9 cellular contexts compared by ENCODE assay signal in genomic region chr2:37456479-37456878, GRCh38.
DNase-seq lines count a peak whose midpoint lies in the region; FAIRE-seq and TF ChIP-seq lines count a peak whose summit lies in the region.
"Had no signal": no experiment of that assay in that cellular context is flagged by ENCODE, and none has a peak within 500 bp of the region (broad histone marks: within the 10 kb centered on the region; RNA-seq: fewer than 3 reads in every experiment).

No MANE protein-coding gene starts in this region.

- H3K4me3 ChIP-seq in astrocyte (ENCODE audit: insufficient read depth, low read depth, low read length) (no peak overlapping the region), Caco-2 (ENCODE audit: low read depth, low read length) (no peak overlapping the region)
- H3K4me3 ChIP-seq: HAP-1 had no signal

- intact Hi-C loops in activated CD4-positive, alpha-beta T cell treated with anti-CD3 and anti-CD28 coated beads, Interleukin-2, amount 10 ng/mL, durations not matched to agents 24 days and 14 days (cut with micrococcal nuclease): no loop called here
- intact Hi-C loops in Caco-2 (cut with micrococcal nuclease; ENCODE audit: unreplicated experiment): no loop called here

- no peak overlapping the region for H3K4me3 Mint-ChIP-seq in activated CD4-positive, alpha-beta T cell treated with anti-CD3 and anti-CD28 coated beads, Interleukin-2, amount 10 ng/mL, durations not matched to agents 24 days and 14 days
- H3K4me3 Mint-ChIP-seq in T-helper 1 cell treated with Interleukin-12 subunit alpha and Interleukin-12 subunit beta and Interleukin-4 antibody, amounts not matched to agents 30 μg/mL and 1 μg/mL, for 36 hours: no peak overlapping the region
- no peak overlapping the region for H3K4me3 Mint-ChIP-seq in astrocyte (ENCODE audit: unreplicated experiment)
- no peak overlapping the region for H3K4me3 Mint-ChIP-seq in Caco-2 (ENCODE audit: unreplicated experiment)

- peak overlapping the region; percentile 19 for H3K9ac ChIP-seq in astrocyte (ENCODE audit: low read length)

- FAIRE-seq in astrocyte (lab: Jason Lieb, UNC): no peak

- peak overlapping the region; percentile 59 for H3K4me2 ChIP-seq in astrocyte (ENCODE audit: low read length)

- no peaks in the 10 kb centered on the region for H3K27me3 Mint-ChIP-seq in activated CD4-positive, alpha-beta T cell treated with anti-CD3 and anti-CD28 coated beads, Interleukin-2, amount 10 ng/mL, durations not matched to agents 24 days and 14 days
- H3K27me3 Mint-ChIP-seq in T-helper 1 cell treated with Interleukin-12 subunit alpha and Interleukin-12 subunit beta and Interleukin-4 antibody, amounts not matched to agents 30 μg/mL and 1 μg/mL, for 36 hours (ENCODE audit: low read depth): no peaks in the 10 kb centered on the region
- H3K27me3 Mint-ChIP-seq in astrocyte (ENCODE audit: low read depth, unreplicated experiment): no peaks in the 10 kb centered on the region
- H3K27me3 Mint-ChIP-seq in Caco-2 (ENCODE audit: insufficient read depth, unreplicated experiment): no peaks in the 10 kb centered on the region

- H3K79me2 ChIP-seq in astrocyte (ENCODE audit: insufficient read depth, low read length): no peaks in the 10 kb centered on the region

- CTCF ChIA-PET in Caco-2 (lab: Charles Lee): no interaction called here

- peak overlapping the region; percentile 66 for H3K27ac ChIP-seq in astrocyte (ENCODE audit: low read depth, low read length)

- peak overlapping the region; percentile 22 for H3K27ac Mint-ChIP-seq in activated CD4-positive, alpha-beta T cell treated with anti-CD3 and anti-CD28 coated beads, Interleukin-2, amount 10 ng/mL, durations not matched to agents 24 days and 14 days
- H3K27ac Mint-ChIP-seq in T-helper 1 cell treated with Interleukin-12 subunit alpha and Interleukin-12 subunit beta and Interleukin-4 antibody, amounts not matched to agents 30 μg/mL and 1 μg/mL, for 36 hours: peak overlapping the region; percentile 38
- H3K27ac Mint-ChIP-seq in astrocyte (ENCODE audit: unreplicated experiment) (no peak overlapping the region), Caco-2 (ENCODE audit: unreplicated experiment) (no peak overlapping the region)

- peak overlapping the region; percentile 8 for H2AFZ ChIP-seq in astrocyte (ENCODE audit: low read depth, low read length)

- H3K4me1 ChIP-seq in astrocyte (ENCODE audit: insufficient read depth, low read length) (peaks cover 58% of the 10 kb centered on the region), Caco-2 (no peaks in the 10 kb centered on the region)

- H3K9me3 ChIP-seq in astrocyte (ENCODE audit: insufficient read depth, low read depth, low read length): no peaks in the 10 kb centered on the region
- no peaks in the 10 kb centered on the region for H3K9me3 ChIP-seq in Caco-2
- H3K9me3 ChIP-seq: HAP-1 had no signal

- H3K36me3 ChIP-seq in astrocyte (ENCODE audit: insufficient read depth, low read length) (no peaks in the 10 kb centered on the region), Caco-2 (ENCODE audit: control insufficient read depth, insufficient read depth, low read length) (no peaks in the 10 kb centered on the region)
- H3K36me3 ChIP-seq: HAP-1 had no signal

- BruUV-seq in Caco-2 (replicated peaks; lab: Mats Ljungman, UMichigan): no TSS peak

- DNase-seq in activated CD4-positive, alpha-beta T cell treated with anti-CD3 and anti-CD28 coated beads, Interleukin-2, amount 10 ng/mL, durations not matched to agents 24 days and 14 days: peak; percentile 66
- DNase-seq in activated CD4-positive, alpha-beta T cell treated with anti-CD3 and anti-CD28 coated beads for 48 hours: no peak
- DNase-seq in astrocyte (ENCODE audit: low read depth) (no peak), Caco-2 (no peak), SKM-1 treated with dmso at 0.1 percent for 144 hours (lab: John Stamatoyannopoulos, UW; ENCODE audit: unreplicated experiment) (no peak)
- DNase-seq in stimulated activated CD8-positive, alpha-beta memory T cell treated with anti-CD3 and anti-CD28 coated beads, Interleukin-12 subunit alpha, Interleukin-12 subunit beta, amount 100 ng/mL, for 4 hours (ENCODE audit: low read depth): peak; percentile 4
- no peak for DNase-seq in effector CD8-positive, alpha-beta T cell (lab: John Stamatoyannopoulos, UW)

- TF ChIP-seq CTCF in astrocyte (IDR thresholded peaks at IDR 0.05; ENCODE audit: insufficient read depth, low read depth, low read length): no peak
- no peak for TF ChIP-seq CTCF in Caco-2 (IDR thresholded peaks at IDR 0.05; ENCODE audit: insufficient read depth in 1 of 2, low read depth in 1 of 2, low read length in 1 of 2, severe bottlenecking in 1 of 2, unreplicated experiment in 1 of 2)

- peaks cover 12% of the 10 kb centered on the region for H3K9me3 Mint-ChIP-seq in activated CD4-positive, alpha-beta T cell treated with anti-CD3 and anti-CD28 coated beads, Interleukin-2, amount 10 ng/mL, durations not matched to agents 24 days and 14 days
- peaks cover 8% of the 10 kb centered on the region for H3K9me3 Mint-ChIP-seq in T-helper 1 cell treated with Interleukin-12 subunit alpha and Interleukin-12 subunit beta and Interleukin-4 antibody, amounts not matched to agents 30 μg/mL and 1 μg/mL, for 36 hours
- H3K9me3 Mint-ChIP-seq in astrocyte (ENCODE audit: unreplicated experiment): peaks cover 2% of the 10 kb centered on the region
- H3K9me3 Mint-ChIP-seq in Caco-2 (ENCODE audit: unreplicated experiment): no peaks in the 10 kb centered on the region

- peaks cover 2% of the 10 kb centered on the region for H3K36me3 Mint-ChIP-seq in activated CD4-positive, alpha-beta T cell treated with anti-CD3 and anti-CD28 coated beads, Interleukin-2, amount 10 ng/mL, durations not matched to agents 24 days and 14 days (ENCODE audit: low read depth)
- H3K36me3 Mint-ChIP-seq in T-helper 1 cell treated with Interleukin-12 subunit alpha and Interleukin-12 subunit beta and Interleukin-4 antibody, amounts not matched to agents 30 μg/mL and 1 μg/mL, for 36 hours (ENCODE audit: low read depth): peaks cover 2% of the 10 kb centered on the region
- H3K36me3 Mint-ChIP-seq in astrocyte (ENCODE audit: low read depth, unreplicated experiment) (no peaks in the 10 kb centered on the region), Caco-2 (ENCODE audit: insufficient read depth, unreplicated experiment) (no peaks in the 10 kb centered on the region)

- POLR2A ChIA-PET in Caco-2 (lab: Charles Lee): no interaction called here

- peaks cover 17% of the 10 kb centered on the region for H3K4me1 Mint-ChIP-seq in activated CD4-positive, alpha-beta T cell treated with anti-CD3 and anti-CD28 coated beads, Interleukin-2, amount 10 ng/mL, durations not matched to agents 24 days and 14 days
- H3K4me1 Mint-ChIP-seq in T-helper 1 cell treated with Interleukin-12 subunit alpha and Interleukin-12 subunit beta and Interleukin-4 antibody, amounts not matched to agents 30 μg/mL and 1 μg/mL, for 36 hours (ENCODE audit: low read depth): peaks cover 16% of the 10 kb centered on the region
- H3K4me1 Mint-ChIP-seq in astrocyte (ENCODE audit: low read depth, unreplicated experiment) (peaks cover 42% of the 10 kb centered on the region), Caco-2 (ENCODE audit: low read depth, unreplicated experiment) (no peaks in the 10 kb centered on the region)

- H3K27me3 ChIP-seq in astrocyte (ENCODE audit: insufficient read depth, low read length) (no peaks in the 10 kb centered on the region), Caco-2 (replicated peaks; ENCODE audit: control insufficient read depth, insufficient read depth, low read length) (no peaks in the 10 kb centered on the region)

- H4K20me1 ChIP-seq in astrocyte (ENCODE audit: insufficient read depth, low read length): no peaks in the 10 kb centered on the region

Comparison
In these comparisons a context has a peak if more than half of its experiments do, and no peak if none do; other contexts are left out.
1. DNase-seq: peak in activated CD4-positive, alpha-beta T cell treated with anti-CD3 and anti-CD28 coated beads, Interleukin-2, amount 10 ng/mL, durations not matched to agents 24 days and 14 days (single experiment) and stimulated activated CD8-positive, alpha-beta memory T cell treated with anti-CD3 and anti-CD28 coated beads, Interleukin-12 subunit alpha, Interleukin-12 subunit beta, amount 100 ng/mL, for 4 hours (single experiment); none in activated CD4-positive, alpha-beta T cell treated with anti-CD3 and anti-CD28 coated beads for 48 hours (single experiment), astrocyte (single experiment), effector CD8-positive, alpha-beta T cell (single experiment), Caco-2 (0 of 2) and SKM-1 treated with dmso at 0.1 percent for 144 hours (single experiment).
2. H3K27ac Mint-ChIP-seq: peak in activated CD4-positive, alpha-beta T cell treated with anti-CD3 and anti-CD28 coated beads, Interleukin-2, amount 10 ng/mL, durations not matched to agents 24 days and 14 days (single experiment) and T-helper 1 cell treated with Interleukin-12 subunit alpha and Interleukin-12 subunit beta and Interleukin-4 antibody, amounts not matched to agents 30 μg/mL and 1 μg/mL, for 36 hours (single experiment); none in astrocyte (single experiment) and Caco-2 (single experiment).